ENCODE assay signal across 24 cellular contexts in the genomic region with DNA sequence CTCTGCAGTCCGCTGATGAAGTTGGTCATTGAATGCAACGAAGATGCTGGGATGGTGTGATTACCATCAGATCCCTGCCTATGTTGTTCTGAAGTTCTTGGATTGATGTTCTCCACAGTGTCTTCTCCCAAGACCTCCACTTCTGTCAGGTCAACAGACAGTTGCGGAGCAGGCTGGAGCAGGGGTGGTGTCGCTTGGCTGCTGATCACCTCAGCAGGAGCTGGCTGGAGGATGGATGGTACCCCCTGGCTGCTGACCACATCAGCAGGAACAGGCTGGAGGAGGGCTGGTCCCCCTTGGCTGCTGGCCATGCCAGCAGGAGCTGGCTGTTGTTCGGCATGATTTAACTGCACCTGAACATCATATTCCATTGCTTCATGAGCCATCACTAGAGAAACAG. TPM values are rescaled to one million over a fixed set of nuclear protein-coding genes. Genes with fewer than 3 reads are reported as not detected.
DNase-seq lines count a peak whose midpoint lies in the region; ATAC-seq, FAIRE-seq and TF ChIP-seq lines count a peak whose summit lies in the region.
"Had no signal": no experiment of that assay in that cellular context is flagged by ENCODE, and none has a peak within 500 bp of the region (broad histone marks: within the 10 kb centered on the region; RNA-seq: fewer than 3 reads in every experiment).

No MANE protein-coding gene starts in this region.

- no peaks in the 10 kb centered on the region for H3K27me3 Mint-ChIP-seq in activated T-cell treated with anti-CD3 and anti-CD28 coated beads, Interleukin-2, amount 50 U/mL, for 24 hours
- peaks cover 14% of the 10 kb centered on the region for H3K27me3 Mint-ChIP-seq in GM23338 (ENCODE audit: insufficient read depth, low read depth, poor library complexity)
- H3K27me3 Mint-ChIP-seq: naive B cell had no signal

- TF ChIP-seq POLR2A in GM12878 (IDR thresholded peaks at IDR 0.05; ENCODE audit: low read depth, low read length) (peak; percentile 37; the same call in 1 of the 2 replicates), H54 (IDR thresholded peaks at IDR 0.05; ENCODE audit: low read depth, low read length) (no peak)

- RAD21 ChIA-PET in GM12878 (lab: Charles Lee; ENCODE audit: unreplicated experiment) = no interaction called here

- SMC1A ChIA-PET in GM12878 (lab: Charles Lee; ENCODE audit: uncharacterized antibody, unreplicated experiment) = no interaction called here

- H4K8ac ChIP-seq in trophoblast cell (ENCODE audit: low read depth, low read length) = no peak overlapping the region

- peak overlapping the region; percentile 52 for H3K4me3 Mint-ChIP-seq in activated T-cell treated with anti-CD3 and anti-CD28 coated beads, Interleukin-2, amount 50 U/mL, for 24 hours
- no peak overlapping the region; the same call in 2 of the 3 replicates for H3K4me3 Mint-ChIP-seq in GM23338

- H4K91ac ChIP-seq in trophoblast cell (ENCODE audit: low read depth, low read length) = no peak overlapping the region

- no TSS peak for BruUV-seq in GM12878 (replicated peaks; lab: Mats Ljungman, UMichigan)

- H2AK5ac ChIP-seq in trophoblast cell (ENCODE audit: low read length) = no peak overlapping the region

- H3K9ac ChIP-seq in GM12878 (ENCODE audit: control insufficient read depth, insufficient read depth, low read length) (no peak overlapping the region), trophoblast cell (ENCODE audit: low read length) (no peak overlapping the region)

- no peak overlapping the region for H3K23ac ChIP-seq in trophoblast cell (ENCODE audit: low read length)

- no peak for TF ChIP-seq EP300 in GM12878 (IDR thresholded peaks at IDR 0.05; ENCODE audit: borderline replicate concordance in 1 of 2, control insufficient read depth in 1 of 2, low read depth in 2 of 2, low read length in 2 of 2)

- H3K36me3 ChIP-seq in GM23338 (ENCODE audit: insufficient read depth) (peaks cover 74% of the 10 kb centered on the region), GM12878 (ENCODE audit: control insufficient read depth in 2 of 2, insufficient read depth in 2 of 2, low read length in 1 of 2) (peaks cover 10 to 60% of the 10 kb centered on the region in 2 experiments), trophoblast cell (ENCODE audit: control insufficient read depth in 1 of 2, insufficient read depth in 2 of 2, low read length in 2 of 2) (peaks cover 41 to 60% of the 10 kb centered on the region in 2 experiments)

- H2BK5ac ChIP-seq in trophoblast cell (ENCODE audit: low read depth, low read length, poor library complexity) = no peak overlapping the region

- peaks cover 17% of the 10 kb centered on the region for H3F3A ChIP-seq in GM23338 (replicated peaks; ENCODE audit: low read depth)

- in situ Hi-C loops in GM12878 (cut with MboI) = no loop called here

- H3K79me1 ChIP-seq in trophoblast cell (ENCODE audit: low read length) = no peaks in the 10 kb centered on the region

- 99% methylated on average over 5 of the region's 5 CpGs for WGBS in GM12878 (ENCODE audit: insufficient coverage, insufficient replicate concordance, low lambda C conversion rate, missing lambda C conversion rate)
- no CpG with 5 or more reads among the region's 5 CpGs for WGBS in trophoblast cell (ENCODE audit: extremely low coverage, insufficient coverage, insufficient read length)

- H2AFZ ChIP-seq in GM23338 (no peak overlapping the region), GM12878 (ENCODE audit: control insufficient read depth, low read depth, low read length) (no peak overlapping the region), trophoblast cell (ENCODE audit: insufficient read depth, low read length, poor library complexity) (no peak overlapping the region)
- H2AFZ ChIP-seq: PC-9 had no signal

- CTCF ChIA-PET in GM12878 (lab: Yijun Ruan, JAX) = interaction anchor here (0.7 kb wide), 1 partner anchor 43 kb away, joined by 3 read pairs; no protein-coding TSS in a partner anchor

- intact Hi-C loops in GM12878 (cut with micrococcal nuclease; ENCODE audit: unreplicated experiment) = no loop called here

- no peak for DNase-seq in activated T-cell treated with anti-CD3 and anti-CD28 coated beads, Interleukin-2, amount 50 U/mL, for 24 hours
- no peak for DNase-seq in activated T-cell treated with anti-CD3 and anti-CD28 coated beads, Interleukin-2, amount 50 U/mL, for 1 hour
- no peak for DNase-seq in GM23338 (ENCODE audit: low spot score)
- no peak for DNase-seq in GM12878 (ENCODE audit: low read depth, low spot score)
- no peak for DNase-seq in trophoblast cell
- no peak for DNase-seq in stimulated activated CD4-positive, alpha-beta T cell treated with anti-CD3 and anti-CD28 coated beads, Interleukin-4, amount 100 ng/mL, for 1 hour
- DNase-seq in NCI-H1436 (lab: John Stamatoyannopoulos, UW) = no peak
- no peak for DNase-seq in H54 (ENCODE audit: insufficient read length, low spot score)
- DNase-seq: activated CD4-positive, alpha-beta T cell treated with anti-CD3 and anti-CD28 coated beads, Interleukin-2, amount 50 U/mL, for 1 hour; activated effector memory CD4-positive, alpha-beta T cell treated with Interleukin-2 at 50 U/mL for 16 hours; body of pancreas; DMS153; GDM1; left lung; naive B cell; NCI-H1436 treated with DMSO at 0.1 percent for 48 hours; NCI-H2107; NCI-H446; PC-9; Right ventricle myocardium superior had no signal

- peak overlapping the region; percentile 8 for H3K4ac ChIP-seq in trophoblast cell (ENCODE audit: low read depth, low read length)

- TF ChIP-seq CTCF in GM23338 (conservative IDR thresholded peaks at IDR 0.05; ENCODE audit: low read depth in 2 of 2) (no peak), GM12878 (IDR thresholded peaks at IDR 0.05 in 2 of 3, conservative IDR thresholded peaks at IDR 0.05 in 1 of 3; ENCODE audit: control insufficient read depth in 2 of 3, extremely low read depth in 1 of 3, insufficient read depth in 1 of 3, low read depth in 3 of 3, low read length in 3 of 3) (no peak)

- no peak for FAIRE-seq in GM12878 (lab: Jason Lieb, UNC)
- FAIRE-seq in H54 (lab: Jason Lieb, UNC) = no peak

- H2BK12ac ChIP-seq in trophoblast cell (ENCODE audit: low read length) = no peak overlapping the region

- H3K4me1 Mint-ChIP-seq in activated T-cell treated with anti-CD3 and anti-CD28 coated beads, Interleukin-2, amount 50 U/mL, for 24 hours (ENCODE audit: low read depth) = peaks cover 82% of the 10 kb centered on the region
- peaks cover 20% of the 10 kb centered on the region for H3K4me1 Mint-ChIP-seq in GM23338

- H3K9me3 ChIP-seq in GM12878 (replicated peaks; ENCODE audit: control insufficient read depth, insufficient read depth, low read length) (no peaks in the 10 kb centered on the region), trophoblast cell (ENCODE audit: insufficient read depth, low read depth, low read length) (peaks cover 2% of the 10 kb centered on the region)
- H3K9me3 ChIP-seq: adrenal gland, body of pancreas, left lung, tibial nerve had no signal

- H3K9me3 Mint-ChIP-seq in activated T-cell treated with anti-CD3 and anti-CD28 coated beads, Interleukin-2, amount 50 U/mL, for 24 hours = no peaks in the 10 kb centered on the region
- H3K9me3 Mint-ChIP-seq in GM23338 = no peaks in the 10 kb centered on the region; the same call in 2 of the 3 replicates
- H3K9me3 Mint-ChIP-seq: naive B cell had no signal

- H3K27me3 ChIP-seq in GM23338 (ENCODE audit: insufficient read depth) = no peaks in the 10 kb centered on the region
- no peaks in the 10 kb centered on the region for H3K27me3 ChIP-seq in GM12878 (replicated peaks in 1 of 2; ENCODE audit: control insufficient read depth in 2 of 2, insufficient read depth in 2 of 2, low read length in 1 of 2)
- peaks cover 2% of the 10 kb centered on the region for H3K27me3 ChIP-seq in trophoblast cell (ENCODE audit: insufficient read depth, low read length)
- H3K27me3 ChIP-seq: adrenal gland, body of pancreas, left lung, tibial nerve had no signal

- POLR2A ChIA-PET in GM12878 (lab: Charles Lee) = no interaction called here

- H4K12ac ChIP-seq in trophoblast cell (ENCODE audit: low read depth, low read length) = no peak overlapping the region

- H4K20me1 ChIP-seq in GM23338 (replicated peaks; ENCODE audit: insufficient read depth) (peaks cover 80% of the 10 kb centered on the region), GM12878 (ENCODE audit: control insufficient read depth, insufficient read depth) (peaks cover 12% of the 10 kb centered on the region)

- H2BK120ac ChIP-seq in trophoblast cell (ENCODE audit: insufficient read depth, low read length, poor library complexity) = no peak overlapping the region

- H3K79me2 ChIP-seq in GM23338 (replicated peaks; ENCODE audit: insufficient read depth) = peaks cover 100% of the 10 kb centered on the region
- peaks cover 91% of the 10 kb centered on the region for H3K79me2 ChIP-seq in GM12878 (ENCODE audit: control insufficient read depth, insufficient read depth, low read length)
- H3K79me2 ChIP-seq in trophoblast cell (ENCODE audit: control insufficient read depth, insufficient read depth, low read length, poor library complexity) = peaks cover 4% of the 10 kb centered on the region

- H3K36me3 Mint-ChIP-seq in activated T-cell treated with anti-CD3 and anti-CD28 coated beads, Interleukin-2, amount 50 U/mL, for 24 hours (ENCODE audit: low read depth) = peaks cover 98% of the 10 kb centered on the region
- peaks cover 93% of the 10 kb centered on the region for H3K36me3 Mint-ChIP-seq in GM23338 (ENCODE audit: low read depth)

- H3K4me1 ChIP-seq in GM23338 (ENCODE audit: insufficient read depth) (peaks cover 6% of the 10 kb centered on the region), GM12878 (ENCODE audit: control insufficient read depth, insufficient read depth, low read length) (peaks cover 21% of the 10 kb centered on the region), trophoblast cell (ENCODE audit: control insufficient read depth in 1 of 2, insufficient read depth in 2 of 2, low read length in 2 of 2) (peaks cover 2 to 4% of the 10 kb centered on the region in 2 experiments)

- H3K4me3 ChIP-seq in GM23338 = no peak overlapping the region
- no peak overlapping the region for H3K4me3 ChIP-seq in GM12878
- no peak overlapping the region for H3K4me3 ChIP-seq in trophoblast cell (ENCODE audit: low read depth, low read length)
- H3K4me3 ChIP-seq: adrenal gland, body of pancreas, left lung, PC-9, skin epidermis, tibial nerve had no signal

- H3K14ac ChIP-seq in trophoblast cell (ENCODE audit: low read length) = no peak overlapping the region

- H3K27ac ChIP-seq in GM23338 (ENCODE audit: low read depth) (no peak overlapping the region), GM12878 (ENCODE audit: control insufficient read depth, insufficient read depth) (no peak overlapping the region), trophoblast cell (ENCODE audit: low read depth, low read length) (no peak overlapping the region)
- H3K27ac ChIP-seq: adrenal gland, body of pancreas, HL-60, left lung, PC-9, tibial nerve had no signal

- ATAC-seq in GM23338 (no peak), GM12878 (no peak)
- ATAC-seq: body of pancreas, left lung had no signal

- no peak overlapping the region for H3K27ac Mint-ChIP-seq in activated T-cell treated with anti-CD3 and anti-CD28 coated beads, Interleukin-2, amount 50 U/mL, for 24 hours
- H3K27ac Mint-ChIP-seq in GM23338 = no peak overlapping the region

- H3K18ac ChIP-seq in trophoblast cell (ENCODE audit: low read length) = no peak overlapping the region

- no peaks in the 10 kb centered on the region for H3K9me2 ChIP-seq in GM23338 (ENCODE audit: insufficient read depth)

- TF ChIP-seq RAD21 in GM12878 (IDR thresholded peaks at IDR 0.05; ENCODE audit: insufficient read depth, low read depth, low read length) = no peak

- H3K4me2 ChIP-seq in GM23338 (peak overlapping the region; percentile 51; the same call in 1 of the 2 replicates), GM12878 (ENCODE audit: control insufficient read depth, insufficient read depth) (peak overlapping the region; percentile 59), trophoblast cell (ENCODE audit: low read length) (no peak overlapping the region)
- H3K4me2 ChIP-seq: PC-9 had no signal

RNA-seq across cellular contexts. Expression of gene RFWD3, which starts 5.6 kb away (rescaled TPM):
- 105 and 113 TPM in 2 replicates for total RNA-seq in GM23338 (2014; rRNA removed; shearing (Covaris generic))
- polyA plus RNA-seq in GM23338 (2016; fragmentation: Nextera tagmentation; extraction: Ambion mirVana) (27.6 and 28.1 TPM in 2 replicates), GM12878 (2011; rRNA removed) (52.6 and 52.8 TPM in 2 replicates), GM12878 (2014; fragmentation: Illumina TruSeq; extraction: Trizol) (54.7 and 56.5 TPM in 2 replicates), GM12878 (2014; fragmentation: Nextera tagmentation; extraction: Ambion mirVana) (10 to 100 TPM; 10.7 to 16.3 TPM), GM12878 (2014; rRNA removed) (45.8 and 50.4 TPM in 2 replicates), GM12878 (2016; fragmentation: Nextera tagmentation; extraction: Ambion mirVana) (10 to 100 TPM; 46.7 to 50.1 TPM)
- 145 and 152 TPM in 2 replicates for total RNA-seq in GM12878 (2013; cell fraction: nucleolus; rRNA removed)
- total RNA-seq in GM12878 (2014; rRNA removed) (52.0 and 53.5 TPM in 2 replicates), GM12878 (2014; rRNA removed; fragmentation: Illumina TruSeq; extraction: Trizol) (52.1 and 53.3 TPM in 2 replicates), GM12878 (2021) (73.5 and 78.5 TPM in 2 replicates)
- 25.4 TPM for polyA plus RNA-seq in GM12878 (2011; ENCODE audit: low read depth)
- 40.8 and 44.8 TPM in 2 replicates for polyA plus RNA-seq in GM12878 (2011; cell fraction: cytosol; rRNA removed)
- 31.3 and 35.2 TPM in 2 replicates for polyA plus RNA-seq in GM12878 (2011; cell fraction: nucleus; rRNA removed)
- 20.8 and 24.8 TPM in 2 replicates for polyA plus RNA-seq in GM12878 (2012)
- 106 and 135 TPM in 2 replicates for polyA minus RNA-seq in GM12878 (2011; rRNA and poly(A)+ RNA removed)
- polyA minus RNA-seq in GM12878 (2011; cell fraction: cytosol; rRNA and poly(A)+ RNA removed) = 24.8 and 25.9 TPM in 2 replicates
- polyA minus RNA-seq in GM12878 (2011; cell fraction: nucleus; rRNA and poly(A)+ RNA removed) = 32.6 and 66.3 TPM in 2 replicates
- polyA plus RNA-seq in trophoblast cell (2013) = 26.9 and 27.8 TPM in 2 replicates

RNA-seq across cellular contexts. Expression of gene MLKL, which starts 39.6 kb away (rescaled TPM):
- 7.5 and 9.7 TPM in 2 replicates for total RNA-seq in GM23338 (2014; rRNA removed; shearing (Covaris generic))
- 5.1 and 6.2 TPM in 2 replicates for polyA plus RNA-seq in GM23338 (2016; fragmentation: Nextera tagmentation; extraction: Ambion mirVana)
- 32.5 and 34.3 TPM in 2 replicates for total RNA-seq in GM12878 (2013; cell fraction: nucleolus; rRNA removed)
- total RNA-seq in GM12878 (2014; rRNA removed) = 10.2 and 12.5 TPM in 2 replicates
- 11.6 and 12.2 TPM in 2 replicates for total RNA-seq in GM12878 (2014; rRNA removed; fragmentation: Illumina TruSeq; extraction: Trizol)
- total RNA-seq in GM12878 (2021) = 11.6 and 12.0 TPM in 2 replicates
- 6.5 TPM for polyA plus RNA-seq in GM12878 (2011; ENCODE audit: low read depth)
- 14.5 and 15.0 TPM in 2 replicates for polyA plus RNA-seq in GM12878 (2011; rRNA removed)
- 8.6 TPM in 2 replicates for polyA plus RNA-seq in GM12878 (2011; cell fraction: cytosol; rRNA removed)
- 17.7 and 21.6 TPM in 2 replicates for polyA plus RNA-seq in GM12878 (2011; cell fraction: nucleus; rRNA removed)
- 7.3 and 8.7 TPM in 2 replicates for polyA plus RNA-seq in GM12878 (2012)
- 13.3 and 16.1 TPM in 2 replicates for polyA plus RNA-seq in GM12878 (2014; fragmentation: Illumina TruSeq; extraction: Trizol)
- polyA plus RNA-seq in GM12878 (2014; fragmentation: Nextera tagmentation; extraction: Ambion mirVana) = 1 to 10 TPM; 3.8 to 5.2 TPM
- polyA plus RNA-seq in GM12878 (2014; rRNA removed) = 11.5 and 12.0 TPM in 2 replicates
- 10 to 100 TPM in 1 of 2 experiments, 1 to 10 TPM in 1; 9.9 to 10.9 TPM for polyA plus RNA-seq in GM12878 (2016; fragmentation: Nextera tagmentation; extraction: Ambion mirVana)
- 8.1 and 10.8 TPM in 2 replicates for polyA minus RNA-seq in GM12878 (2011; rRNA and poly(A)+ RNA removed)
- 3.1 TPM in 2 replicates for polyA minus RNA-seq in GM12878 (2011; cell fraction: cytosol; rRNA and poly(A)+ RNA removed)
- 7.5 and 8.9 TPM in 2 replicates for polyA minus RNA-seq in GM12878 (2011; cell fraction: nucleus; rRNA and poly(A)+ RNA removed)
- polyA plus RNA-seq in trophoblast cell (2013) = 0.05 and 0.06 TPM in 2 replicates

RNA-seq across cellular contexts. Expression of gene GLG1, which starts 54.1 kb away (rescaled TPM):
- total RNA-seq in GM23338 (2014; rRNA removed; shearing (Covaris generic)) = 211 and 226 TPM in 2 replicates
- 58.8 and 61.2 TPM in 2 replicates for polyA plus RNA-seq in GM23338 (2016; fragmentation: Nextera tagmentation; extraction: Ambion mirVana)
- 319 and 340 TPM in 2 replicates for total RNA-seq in GM12878 (2013; cell fraction: nucleolus; rRNA removed)
- total RNA-seq in GM12878 (2014; rRNA removed) = 27.0 and 31.0 TPM in 2 replicates
- 28.5 and 29.0 TPM in 2 replicates for total RNA-seq in GM12878 (2014; rRNA removed; fragmentation: Illumina TruSeq; extraction: Trizol)
- total RNA-seq in GM12878 (2021) = 41.9 and 45.5 TPM in 2 replicates
- 30.1 TPM for polyA plus RNA-seq in GM12878 (2011; ENCODE audit: low read depth)
- 32.4 and 42.4 TPM in 2 replicates for polyA plus RNA-seq in GM12878 (2011; rRNA removed)
- polyA plus RNA-seq in GM12878 (2011; cell fraction: cytosol; rRNA removed) = 22.5 and 30.2 TPM in 2 replicates
- 48.5 and 53.6 TPM in 2 replicates for polyA plus RNA-seq in GM12878 (2011; cell fraction: nucleus; rRNA removed)
- polyA plus RNA-seq in GM12878 (2012) = 42.0 and 45.0 TPM in 2 replicates
- 24.3 and 27.4 TPM in 2 replicates for polyA plus RNA-seq in GM12878 (2014; fragmentation: Illumina TruSeq; extraction: Trizol)
- 1 to 10 TPM; 7.6 to 9.6 TPM for polyA plus RNA-seq in GM12878 (2014; fragmentation: Nextera tagmentation; extraction: Ambion mirVana)
- 22.4 and 24.5 TPM in 2 replicates for polyA plus RNA-seq in GM12878 (2014; rRNA removed)
- 10 to 100 TPM; 41.0 to 49.4 TPM for polyA plus RNA-seq in GM12878 (2016; fragmentation: Nextera tagmentation; extraction: Ambion mirVana)
- 72.0 and 85.2 TPM in 2 replicates for polyA minus RNA-seq in GM12878 (2011; rRNA and poly(A)+ RNA removed)
- polyA minus RNA-seq in GM12878 (2011; cell fraction: cytosol; rRNA and poly(A)+ RNA removed) = 22.8 and 24.6 TPM in 2 replicates
- 32.6 and 51.8 TPM in 2 replicates for polyA minus RNA-seq in GM12878 (2011; cell fraction: nucleus; rRNA and poly(A)+ RNA removed)
- polyA plus RNA-seq in trophoblast cell (2013) = 49.4 and 49.6 TPM in 2 replicates
